Comparison of ENCODE assay signal across 3 cellular contexts in the genomic region with DNA sequence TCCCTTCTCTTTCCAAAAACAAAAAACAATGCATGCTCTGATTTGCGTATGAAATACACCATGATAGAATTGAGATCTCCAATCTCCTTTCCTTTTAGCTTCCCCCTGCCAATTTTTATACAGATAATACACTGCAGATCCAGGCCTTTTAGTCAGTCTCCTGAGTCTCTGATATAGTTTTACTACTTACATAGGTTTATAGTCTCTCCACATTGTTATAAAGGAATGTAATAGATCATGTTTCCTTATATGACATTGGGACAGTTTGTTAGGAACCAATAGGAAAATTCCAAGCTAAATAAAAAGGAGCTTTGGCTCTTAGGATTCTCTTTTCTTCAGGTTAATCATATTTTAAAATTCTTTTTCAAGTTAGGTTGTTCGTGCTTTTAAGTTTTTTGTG.
TF ChIP-seq lines count a peak whose summit lies in the region.

No MANE protein-coding gene starts in this region.

TF ChIP-seq in GM23338, 12 proteins besides CTCF, POLR2A, EP300 and RAD21 (continued from another document and continues in another):
- no peak for TF ChIP-seq REST (IDR thresholded peaks at IDR 0.05; ENCODE audit: unreplicated experiment)
- TF ChIP-seq POLR2AphosphoS5 (IDR thresholded peaks at IDR 0.05; ENCODE audit: low read depth) = no peak
- no peak for TF ChIP-seq ZNF114 (CRISPR knock-in tag; IDR thresholded peaks at IDR 0.05)
- TF ChIP-seq, protein P1, sequence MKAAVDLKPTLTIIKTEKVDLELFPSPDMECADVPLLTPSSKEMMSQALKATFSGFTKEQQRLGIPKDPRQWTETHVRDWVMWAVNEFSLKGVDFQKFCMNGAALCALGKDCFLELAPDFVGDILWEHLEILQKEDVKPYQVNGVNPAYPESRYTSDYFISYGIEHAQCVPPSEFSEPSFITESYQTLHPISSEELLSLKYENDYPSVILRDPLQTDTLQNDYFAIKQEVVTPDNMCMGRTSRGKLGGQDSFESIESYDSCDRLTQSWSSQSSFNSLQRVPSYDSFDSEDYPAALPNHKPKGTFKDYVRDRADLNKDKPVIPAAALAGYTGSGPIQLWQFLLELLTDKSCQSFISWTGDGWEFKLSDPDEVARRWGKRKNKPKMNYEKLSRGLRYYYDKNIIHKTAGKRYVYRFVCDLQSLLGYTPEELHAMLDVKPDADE (IDR thresholded peaks at IDR 0.05) = no peak

TF ChIP-seq in WTC11, 78 proteins besides CTCF, POLR2A, EP300 and RAD21:
- TF ChIP-seq, protein P2, sequence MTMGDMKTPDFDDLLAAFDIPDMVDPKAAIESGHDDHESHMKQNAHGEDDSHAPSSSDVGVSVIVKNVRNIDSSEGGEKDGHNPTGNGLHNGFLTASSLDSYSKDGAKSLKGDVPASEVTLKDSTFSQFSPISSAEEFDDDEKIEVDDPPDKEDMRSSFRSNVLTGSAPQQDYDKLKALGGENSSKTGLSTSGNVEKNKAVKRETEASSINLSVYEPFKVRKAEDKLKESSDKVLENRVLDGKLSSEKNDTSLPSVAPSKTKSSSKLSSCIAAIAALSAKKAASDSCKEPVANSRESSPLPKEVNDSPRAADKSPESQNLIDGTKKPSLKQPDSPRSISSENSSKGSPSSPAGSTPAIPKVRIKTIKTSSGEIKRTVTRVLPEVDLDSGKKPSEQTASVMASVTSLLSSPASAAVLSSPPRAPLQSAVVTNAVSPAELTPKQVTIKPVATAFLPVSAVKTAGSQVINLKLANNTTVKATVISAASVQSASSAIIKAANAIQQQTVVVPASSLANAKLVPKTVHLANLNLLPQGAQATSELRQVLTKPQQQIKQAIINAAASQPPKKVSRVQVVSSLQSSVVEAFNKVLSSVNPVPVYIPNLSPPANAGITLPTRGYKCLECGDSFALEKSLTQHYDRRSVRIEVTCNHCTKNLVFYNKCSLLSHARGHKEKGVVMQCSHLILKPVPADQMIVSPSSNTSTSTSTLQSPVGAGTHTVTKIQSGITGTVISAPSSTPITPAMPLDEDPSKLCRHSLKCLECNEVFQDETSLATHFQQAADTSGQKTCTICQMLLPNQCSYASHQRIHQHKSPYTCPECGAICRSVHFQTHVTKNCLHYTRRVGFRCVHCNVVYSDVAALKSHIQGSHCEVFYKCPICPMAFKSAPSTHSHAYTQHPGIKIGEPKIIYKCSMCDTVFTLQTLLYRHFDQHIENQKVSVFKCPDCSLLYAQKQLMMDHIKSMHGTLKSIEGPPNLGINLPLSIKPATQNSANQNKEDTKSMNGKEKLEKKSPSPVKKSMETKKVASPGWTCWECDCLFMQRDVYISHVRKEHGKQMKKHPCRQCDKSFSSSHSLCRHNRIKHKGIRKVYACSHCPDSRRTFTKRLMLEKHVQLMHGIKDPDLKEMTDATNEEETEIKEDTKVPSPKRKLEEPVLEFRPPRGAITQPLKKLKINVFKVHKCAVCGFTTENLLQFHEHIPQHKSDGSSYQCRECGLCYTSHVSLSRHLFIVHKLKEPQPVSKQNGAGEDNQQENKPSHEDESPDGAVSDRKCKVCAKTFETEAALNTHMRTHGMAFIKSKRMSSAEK (CRISPR knock-in tag; IDR thresholded peaks at IDR 0.05; ENCODE audit: borderline replicate concordance) = no peak
- TF ChIP-seq NFE2L1 (CRISPR knock-in tag; IDR thresholded peaks at IDR 0.05) (no peak), CREM (CRISPR knock-in tag; IDR thresholded peaks at IDR 0.05) (no peak), CREB1 (CRISPR knock-in tag; IDR thresholded peaks at IDR 0.05) (no peak), ZNF281 (CRISPR knock-in tag; IDR thresholded peaks at IDR 0.05) (no peak), FOXJ3 (CRISPR knock-in tag; IDR thresholded peaks at IDR 0.05; ENCODE audit: borderline replicate concordance) (no peak), ETV6 (CRISPR knock-in tag; IDR thresholded peaks at IDR 0.05) (no peak)

TF ChIP-seq in endothelial cell of umbilical vein, 7 proteins besides CTCF, POLR2A, EP300 and RAD21 (continued from another document):
- TF ChIP-seq POLR2AphosphoS5 (IDR thresholded peaks at IDR 0.05; ENCODE audit: insufficient read depth, low read depth, low read length) = no peak
- no peak for TF ChIP-seq MAX (IDR thresholded peaks at IDR 0.05; ENCODE audit: insufficient read depth, insufficient read length)
- TF ChIP-seq FOS (IDR thresholded peaks at IDR 0.05; ENCODE audit: borderline replicate concordance, insufficient read depth, low read length) = no peak
- no peak for TF ChIP-seq JUN (IDR thresholded peaks at IDR 0.05; ENCODE audit: borderline replicate concordance, insufficient read depth, insufficient read length, low read depth)
- no peak for TF ChIP-seq GATA2 (IDR thresholded peaks at IDR 0.05; ENCODE audit: insufficient read depth, insufficient read length, low read depth, low read length)
- no peak for TF ChIP-seq EZH2 (IDR thresholded peaks at IDR 0.05; ENCODE audit: borderline replicate concordance, low read depth, low read length, severe bottlenecking)
